Comparison of ENCODE assay signal across 9 cellular contexts in genomic region chr21:32613436-32614043, GRCh38. TPM values are rescaled to one million over a fixed set of nuclear protein-coding genes. Genes with fewer than 3 reads are reported as not detected.
DNase-seq lines count a peak whose midpoint lies in the region; ATAC-seq and TF ChIP-seq lines count a peak whose summit lies in the region.
"Had no signal": no experiment of that assay in that cellular context is flagged by ENCODE, and none has a peak within 500 bp of the region (broad histone marks: within the 10 kb centered on the region; RNA-seq: fewer than 3 reads in every experiment).

No MANE protein-coding gene starts in this region.

- no peaks in the 10 kb centered on the region for H3K27me3 ChIP-seq in sigmoid colon

- no peak for TF ChIP-seq POLR2A in sigmoid colon (IDR thresholded peaks at IDR 0.05)

- H3K4me1 ChIP-seq in sigmoid colon: peaks cover 0 to 18% (median 14%) of the 10 kb centered on the region in 4 donors

- TF ChIP-seq EP300 in sigmoid colon (IDR thresholded peaks at IDR 0.05): no peak

- peak overlapping the region; percentile 85 for H3K9ac ChIP-seq in SK-N-MC (ENCODE audit: insufficient read length)

- no peak overlapping the region for H3K27ac ChIP-seq in SK-N-MC
- H3K27ac ChIP-seq in sigmoid colon: peak overlapping the region; percentile 79 to 88 (median 86)

- H3K9me3 ChIP-seq in SK-N-MC (ENCODE audit: low read depth, low read length) (no peaks in the 10 kb centered on the region), sigmoid colon (no peaks in the 10 kb centered on the region)

- WGBS in sigmoid colon, 2 donors: 72 to 77% methylated on average over 16 of the region's 16 CpGs

- no peak for DNase-seq in GM12864 (ENCODE audit: low read depth)
- no peak for DNase-seq in SK-N-MC (ENCODE audit: low read depth, low spot score)
- no peak for DNase-seq in fibroblast of pulmonary artery (ENCODE audit: low read depth)
- DNase-seq in sigmoid colon: no peak
- DNase-seq in activated gamma-delta T cell (lab: John Stamatoyannopoulos, UW): no peak
- DNase-seq in amniotic stem cell (lab: John Stamatoyannopoulos, UW): no peak
- no peak for DNase-seq in stimulated activated CD4-positive, alpha-beta T cell treated with anti-CD3 and anti-CD28 coated beads, Interleukin-4, amount 100 ng/mL, for 1 hour

- intact Hi-C loops in sigmoid colon (cut with DNase I): loop anchor here (5.0 kb wide), 2 partner anchors 221 to 881 kb away; partner anchors contain the start of genes SCAF4 and URB1

- no peak for ATAC-seq in GM18519 (IDR thresholded peaks at IDR 0.05; ENCODE audit: low FRiP score, unreplicated experiment)

- peaks cover 10% of the 10 kb centered on the region; the same call in 1 of the 2 replicates for H3K36me3 ChIP-seq in SK-N-MC (ENCODE audit: insufficient read depth, low read length)
- H3K36me3 ChIP-seq in sigmoid colon: peaks cover 0 to 11% (median 4%) of the 10 kb centered on the region in 4 donors

- H3K4me3 ChIP-seq in GM12864 (ENCODE audit: low read depth, low read length) (peak overlapping the region; percentile 57), SK-N-MC (peak overlapping the region; percentile 92), fibroblast of pulmonary artery (replicated peaks; ENCODE audit: low read depth, low read length) (peak overlapping the region; percentile 92), sigmoid colon (peak overlapping the region; percentile 61 to 96 (median 80))

- no peak for TF ChIP-seq CTCF in GM12864 (IDR thresholded peaks at IDR 0.05; ENCODE audit: low read depth, low read length, missing control alignments)
- TF ChIP-seq CTCF in fibroblast of pulmonary artery (IDR thresholded peaks at IDR 0.05; ENCODE audit: low read length, missing control alignments): no peak
- no peak for TF ChIP-seq CTCF in sigmoid colon (IDR thresholded peaks at IDR 0.05)

RNA-seq across cellular contexts. Expression of gene CFAP298, which starts 1.4 kb away (rescaled TPM):
- 10 to 100 TPM; 14.4 to 33.8 (median 24.2) TPM for total RNA-seq in sigmoid colon
- 10 to 100 TPM; 24.7 to 38.6 (median 32.4) TPM for polyA plus RNA-seq in sigmoid colon

RNA-seq across cellular contexts. Expression of gene TCP10L, which starts 28.2 kb away (rescaled TPM):
- 1 to 10 TPM in 3 of 4 donors, under 1 TPM in 1; 0.66 to 2.8 (median 1.9) TPM for total RNA-seq in sigmoid colon
- under 1 TPM in 1 of 3 donors, not detected in 2; 0.51 TPM for polyA plus RNA-seq in sigmoid colon
- total RNA-seq: SK-MEL-5 had no signal
